1 cellular context compared by ENCODE assay signal in the genomic region with DNA sequence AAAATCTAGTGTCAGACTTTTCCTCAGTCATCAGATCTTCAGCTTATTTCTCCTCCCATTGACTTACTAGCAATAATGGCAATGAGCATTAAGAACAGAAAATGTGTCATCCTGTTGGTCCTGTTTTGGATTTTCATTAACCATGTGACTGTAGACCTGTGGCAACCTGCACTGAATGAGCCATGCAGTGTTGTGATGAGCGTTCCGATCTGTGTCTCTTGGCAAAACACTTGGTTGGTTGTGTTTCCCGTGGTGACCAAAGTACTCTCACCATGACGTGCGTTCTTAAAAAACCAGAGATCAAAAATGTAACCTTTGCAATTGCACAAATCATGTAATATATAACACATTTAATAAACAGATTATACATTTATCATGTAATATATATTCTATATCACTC.
TF ChIP-seq lines count a peak whose summit lies in the region.

No MANE protein-coding gene starts in this region.

TF ChIP-seq in SK-N-SH, 30 proteins besides CTCF, POLR2A, EP300 and RAD21 (continued from another document):
- TF ChIP-seq, protein P1, sequence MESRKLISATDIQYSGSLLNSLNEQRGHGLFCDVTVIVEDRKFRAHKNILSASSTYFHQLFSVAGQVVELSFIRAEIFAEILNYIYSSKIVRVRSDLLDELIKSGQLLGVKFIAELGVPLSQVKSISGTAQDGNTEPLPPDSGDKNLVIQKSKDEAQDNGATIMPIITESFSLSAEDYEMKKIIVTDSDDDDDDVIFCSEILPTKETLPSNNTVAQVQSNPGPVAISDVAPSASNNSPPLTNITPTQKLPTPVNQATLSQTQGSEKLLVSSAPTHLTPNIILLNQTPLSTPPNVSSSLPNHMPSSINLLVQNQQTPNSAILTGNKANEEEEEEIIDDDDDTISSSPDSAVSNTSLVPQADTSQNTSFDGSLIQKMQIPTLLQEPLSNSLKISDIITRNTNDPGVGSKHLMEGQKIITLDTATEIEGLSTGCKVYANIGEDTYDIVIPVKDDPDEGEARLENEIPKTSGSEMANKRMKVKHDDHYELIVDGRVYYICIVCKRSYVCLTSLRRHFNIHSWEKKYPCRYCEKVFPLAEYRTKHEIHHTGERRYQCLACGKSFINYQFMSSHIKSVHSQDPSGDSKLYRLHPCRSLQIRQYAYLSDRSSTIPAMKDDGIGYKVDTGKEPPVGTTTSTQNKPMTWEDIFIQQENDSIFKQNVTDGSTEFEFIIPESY (IDR thresholded peaks at IDR 0.05; ENCODE audit: borderline replicate concordance, low read depth), result no peak
- TF ChIP-seq TAF1 (IDR thresholded peaks at IDR 0.05; ENCODE audit: borderline replicate concordance, low read depth, low read length) (no peak), RXRA (IDR thresholded peaks at IDR 0.05; ENCODE audit: borderline replicate concordance, low read depth) (no peak)
